Comparison of ENCODE assay signal across 14 cellular contexts in genomic region chr11:76551400-76551799, GRCh38.
A peak's percentile ranks its signal among the peaks of the same experiment; 100 is the strongest.
DNase-seq lines count a peak whose midpoint lies in the region; ATAC-seq and TF ChIP-seq lines count a peak whose summit lies in the region.
"Had no signal": no experiment of that assay in that cellular context is flagged by ENCODE, and none has a peak within 500 bp of the region (broad histone marks: within the 10 kb centered on the region; RNA-seq: fewer than 3 reads in every experiment).

No MANE protein-coding gene starts in this region.

- in situ Hi-C loops in astrocyte of the spinal cord (cut with HindIII; ENCODE audit: low sequenced_read_pairs) = no loop called here

- ATAC-seq in HG02884 (IDR thresholded peaks at IDR 0.05; ENCODE audit: unreplicated experiment) (no peak), GM18505 (IDR thresholded peaks at IDR 0.05; ENCODE audit: unreplicated experiment) (no peak)

- peaks cover 3% of the 10 kb centered on the region; the same call in 1 of the 2 replicates for H3K4me1 ChIP-seq in BE2C

- H3K9me3 ChIP-seq in BE2C = 0 out of 2 replicates have a peak, but pooled peaks cover 2% of the 10 kb centered on the region

- H3K4me3 Mint-ChIP-seq in nephron = no peak overlapping the region
- H3K4me3 Mint-ChIP-seq: activated naive CD8-positive, alpha-beta T cell treated with anti-CD3 and anti-CD28 coated beads, Interleukin-2, amount 10 ng/mL, durations not matched to agents 7 days and 5 days; stimulated activated naive CD8-positive, alpha-beta T cell treated with anti-CD3 and anti-CD28 coated beads, Interleukin-15, Interleukin-2, amounts not matched to agents 100 ng/mL and 50 ng/mL, for 24 hours had no signal

- peaks cover 43% of the 10 kb centered on the region for H3K36me3 Mint-ChIP-seq in nephron (ENCODE audit: low read depth)

- no peaks in the 10 kb centered on the region for H3K27me3 Mint-ChIP-seq in nephron (ENCODE audit: low read depth)
- H3K27me3 Mint-ChIP-seq: activated naive CD8-positive, alpha-beta T cell treated with anti-CD3 and anti-CD28 coated beads, Interleukin-2, amount 10 ng/mL, durations not matched to agents 7 days and 5 days; stimulated activated naive CD8-positive, alpha-beta T cell treated with anti-CD3 and anti-CD28 coated beads, Interleukin-15, Interleukin-2, amounts not matched to agents 100 ng/mL and 50 ng/mL, for 24 hours had no signal

- H3K27ac Mint-ChIP-seq in nephron = no peak overlapping the region
- H3K27ac Mint-ChIP-seq: activated naive CD8-positive, alpha-beta T cell treated with anti-CD3 and anti-CD28 coated beads, Interleukin-2, amount 10 ng/mL, durations not matched to agents 7 days and 5 days; stimulated activated naive CD8-positive, alpha-beta T cell treated with anti-CD3 and anti-CD28 coated beads, Interleukin-15, Interleukin-2, amounts not matched to agents 100 ng/mL and 50 ng/mL, for 24 hours had no signal

- DNase-seq in BE2C = no peak
- DNase-seq in Kasumi-1 (lab: John Stamatoyannopoulos, UW) = peak; percentile 28 to 45
- DNase-seq in astrocyte of the spinal cord (ENCODE audit: low read depth, low spot score) = peak; percentile 15
- DNase-seq in retina = no peak
- no peak for DNase-seq in cerebellar nuclear complex (lab: John Stamatoyannopoulos, UW)
- DNase-seq: activated naive CD8-positive, alpha-beta T cell treated with anti-CD3 and anti-CD28 coated beads, Interleukin-2, amount 10 ng/mL, durations not matched to agents 7 days and 5 days; effector CD8-positive, alpha-beta T cell; GOT3; posterior cingulate gyrus; stimulated activated CD4-positive, alpha-beta T cell treated with anti-CD3 and anti-CD28 coated beads, Interleukin-4, amount 100 ng/mL, for 1 hour had no signal

- no peaks in the 10 kb centered on the region for H3K4me1 Mint-ChIP-seq in nephron

- peaks cover under 1% of the 10 kb centered on the region; the same call in 1 of the 2 replicates for H3K36me3 ChIP-seq in BE2C

- H3K27me3 ChIP-seq in BE2C = no peaks in the 10 kb centered on the region

- TF ChIP-seq POLR2A in GM18505 (IDR thresholded peaks at IDR 0.05; ENCODE audit: borderline replicate concordance, extremely low read depth, insufficient read depth, insufficient read length) = no peak

- TF ChIP-seq CTCF in BE2C (IDR thresholded peaks at IDR 0.05; ENCODE audit: low read depth, low read length) = peak; percentile 23; the same call in 1 of the 2 replicates
- peak; percentile 22 for TF ChIP-seq CTCF in astrocyte of the spinal cord (IDR thresholded peaks at IDR 0.05; ENCODE audit: low read depth, low read length)
- TF ChIP-seq CTCF in nephron (IDR thresholded peaks at IDR 0.05; ENCODE audit: unreplicated experiment in 3 of 3) = peak; percentile 30 to 44 (median 44)

- H3K4me3 ChIP-seq in BE2C (ENCODE audit: low read depth, low read length) = no peak overlapping the region
- no peak overlapping the region for H3K4me3 ChIP-seq in astrocyte of the spinal cord (ENCODE audit: low read depth, low read length)

- no peaks in the 10 kb centered on the region for H3K9me3 Mint-ChIP-seq in nephron
- H3K9me3 Mint-ChIP-seq: activated naive CD8-positive, alpha-beta T cell treated with anti-CD3 and anti-CD28 coated beads, Interleukin-2, amount 10 ng/mL, durations not matched to agents 7 days and 5 days; stimulated activated naive CD8-positive, alpha-beta T cell treated with anti-CD3 and anti-CD28 coated beads, Interleukin-15, Interleukin-2, amounts not matched to agents 100 ng/mL and 50 ng/mL, for 24 hours had no signal

Comparison
In these comparisons a context has a peak if more than half of its experiments do, and no peak if none do; other contexts are left out.
1. DNase-seq: peak in Kasumi-1 (2 of 2) and astrocyte of the spinal cord (single experiment); none in BE2C (single experiment), retina (single experiment) and cerebellar nuclear complex (0 of 2).
2. Peak in every context shown above with its lines, with median percentiles within 50 percentile points of each other: CTCF ChIP-seq.